ENCODE assay signal across 20 cellular contexts in the genomic region with DNA sequence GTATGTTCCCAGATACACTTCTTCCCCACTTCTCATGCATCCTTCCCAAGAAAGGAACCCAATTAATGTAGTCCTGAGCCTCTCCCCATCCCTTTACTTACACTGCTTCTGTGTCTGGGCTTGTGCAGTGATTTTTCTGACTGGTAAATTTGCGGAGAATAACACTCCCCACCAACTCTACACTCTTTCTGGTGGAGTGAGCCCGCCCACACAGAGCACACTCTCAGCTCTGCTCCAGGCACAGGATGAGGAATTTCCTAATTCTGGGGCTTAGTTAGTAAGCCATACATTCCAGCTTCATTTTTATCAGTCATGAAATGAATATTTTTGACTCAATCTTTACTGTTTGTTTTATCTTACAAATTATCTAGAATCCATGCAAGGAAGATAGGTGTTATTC. TPM values are rescaled to one million over a fixed set of nuclear protein-coding genes. Genes with fewer than 3 reads are reported as not detected.
DNase-seq lines count a peak whose midpoint lies in the region; ATAC-seq, FAIRE-seq and TF ChIP-seq lines count a peak whose summit lies in the region.
"Had no signal": no experiment of that assay in that cellular context is flagged by ENCODE, and none has a peak within 500 bp of the region (broad histone marks: within the 10 kb centered on the region; RNA-seq: fewer than 3 reads in every experiment).

No MANE protein-coding gene starts in this region.

- no peaks in the 10 kb centered on the region for H3K27me3 ChIP-seq in Caco-2 (replicated peaks; ENCODE audit: control insufficient read depth, insufficient read depth, low read length)
- no peaks in the 10 kb centered on the region for H3K27me3 ChIP-seq in bronchial epithelial cell (ENCODE audit: control insufficient read depth, insufficient read depth, low read length)

- H3K27me3 Mint-ChIP-seq in Caco-2 (ENCODE audit: insufficient read depth, unreplicated experiment) (no peaks in the 10 kb centered on the region), neural crest cell (ENCODE audit: low read depth) (no peaks in the 10 kb centered on the region), WTC11 (ENCODE audit: low read depth) (no peaks in the 10 kb centered on the region)
- peaks cover 2% of the 10 kb centered on the region for H3K27me3 Mint-ChIP-seq in stimulated activated memory B cell treated with anti-CD40 and anti-IgM and Interleukin-4, amounts not matched to agents 10 μg/mL and 1 μg/mL and 100 μg/mL, for 72 hours

- no peaks in the 10 kb centered on the region for H3K4me1 ChIP-seq in Caco-2

- FAIRE-seq in bronchial epithelial cell (lab: Jason Lieb, UNC): peak; percentile 72
- FAIRE-seq: D721Med, GM12878 had no signal

- DNase-seq in Caco-2: no peak
- DNase-seq in bronchial epithelial cell (ENCODE audit: low read depth): no peak
- DNase-seq in neural crest cell (ENCODE audit: low read depth, low spot score): no peak
- no peak for DNase-seq in mucosa of gallbladder (ENCODE audit: low spot score)
- no peak for DNase-seq in WTC11 (ENCODE audit: low spot score)
- no peak for DNase-seq in SKM-1 (lab: John Stamatoyannopoulos, UW; ENCODE audit: unreplicated experiment)
- DNase-seq in NCI-H524 (lab: John Stamatoyannopoulos, UW): no peak
- DNase-seq: C1 segment of cervical spinal cord; CD4-positive, CD25-positive, alpha-beta regulatory T cell; CD8-positive, alpha-beta T cell; DMS 273 treated with DMSO at 0.1 percent for 48 hours; DMS79; EL; GDM1; H9 had no signal

- CTCF ChIA-PET in Caco-2 (lab: Charles Lee) (no interaction called here), WTC11 (lab: Charles Lee) (no interaction called here)

- no TSS peak for BruUV-seq in Caco-2 (replicated peaks; lab: Mats Ljungman, UMichigan)

- peaks cover 30% of the 10 kb centered on the region for H3K9me3 Mint-ChIP-seq in Caco-2 (ENCODE audit: unreplicated experiment)
- H3K9me3 Mint-ChIP-seq in neural crest cell: peaks cover 5% of the 10 kb centered on the region
- H3K9me3 Mint-ChIP-seq in stimulated activated memory B cell treated with anti-CD40 and anti-IgM and Interleukin-4, amounts not matched to agents 10 μg/mL and 1 μg/mL and 100 μg/mL, for 72 hours: peaks cover 6% of the 10 kb centered on the region
- H3K9me3 Mint-ChIP-seq in WTC11: peaks cover 11% of the 10 kb centered on the region
- H3K9me3 Mint-ChIP-seq: GM23338, H9 had no signal

- peak; percentile 8 for ATAC-seq in stimulated activated memory B cell treated with anti-CD40 and anti-IgM and Interleukin-4, amounts not matched to agents 10 μg/mL and 1 μg/mL and 100 μg/mL, for 72 hours
- ATAC-seq in WTC11: no peak
- ATAC-seq: CD8-positive, alpha-beta T cell; GM12878; GM23338; HCT116 had no signal

- H3K27ac Mint-ChIP-seq in Caco-2 (ENCODE audit: unreplicated experiment) (peak overlapping the region; percentile 1), neural crest cell (ENCODE audit: unreplicated experiment) (peak overlapping the region; percentile 8), WTC11 (no peak overlapping the region)
- no peak overlapping the region for H3K27ac Mint-ChIP-seq in stimulated activated memory B cell treated with anti-CD40 and anti-IgM and Interleukin-4, amounts not matched to agents 10 μg/mL and 1 μg/mL and 100 μg/mL, for 72 hours
- H3K27ac Mint-ChIP-seq: CD8-positive, alpha-beta T cell; GM23338 had no signal

- no peak overlapping the region for H3K4me3 Mint-ChIP-seq in Caco-2 (ENCODE audit: unreplicated experiment)
- H3K4me3 Mint-ChIP-seq in neural crest cell: no peak overlapping the region
- no peak overlapping the region for H3K4me3 Mint-ChIP-seq in stimulated activated memory B cell treated with anti-CD40 and anti-IgM and Interleukin-4, amounts not matched to agents 10 μg/mL and 1 μg/mL and 100 μg/mL, for 72 hours
- no peak overlapping the region for H3K4me3 Mint-ChIP-seq in WTC11
- H3K4me3 Mint-ChIP-seq: CD4-positive, CD25-positive, alpha-beta regulatory T cell; CD8-positive, alpha-beta T cell; GM23338; H9 had no signal

- intact Hi-C loops in Caco-2 (cut with micrococcal nuclease; ENCODE audit: unreplicated experiment): no loop called here

- H3K4me3 ChIP-seq in Caco-2 (ENCODE audit: low read depth, low read length) (no peak overlapping the region), bronchial epithelial cell (ENCODE audit: low read depth, low read length) (no peak overlapping the region)
- H3K4me3 ChIP-seq: GM12878, GM23338 had no signal

- H3K36me3 ChIP-seq in Caco-2 (ENCODE audit: control insufficient read depth, insufficient read depth, low read length): no peaks in the 10 kb centered on the region
- H3K36me3 ChIP-seq in bronchial epithelial cell (ENCODE audit: control insufficient read depth, insufficient read depth, low read length): no peaks in the 10 kb centered on the region

- H3K36me3 Mint-ChIP-seq in Caco-2 (ENCODE audit: insufficient read depth, unreplicated experiment) (no peaks in the 10 kb centered on the region), neural crest cell (ENCODE audit: low read depth) (peaks cover 2% of the 10 kb centered on the region), WTC11 (peaks cover 9% of the 10 kb centered on the region)
- H3K36me3 Mint-ChIP-seq in stimulated activated memory B cell treated with anti-CD40 and anti-IgM and Interleukin-4, amounts not matched to agents 10 μg/mL and 1 μg/mL and 100 μg/mL, for 72 hours: no peaks in the 10 kb centered on the region
- H3K36me3 Mint-ChIP-seq: CD4-positive, CD25-positive, alpha-beta regulatory T cell; CD8-positive, alpha-beta T cell had no signal

- POLR2A ChIA-PET in Caco-2 (lab: Charles Lee) (no interaction called here), WTC11 (lab: Charles Lee) (no interaction called here)

- H3K4me1 Mint-ChIP-seq in Caco-2 (ENCODE audit: low read depth, unreplicated experiment) (peaks cover 19% of the 10 kb centered on the region), neural crest cell (no peaks in the 10 kb centered on the region), WTC11 (peaks cover 16% of the 10 kb centered on the region)
- H3K4me1 Mint-ChIP-seq in stimulated activated memory B cell treated with anti-CD40 and anti-IgM and Interleukin-4, amounts not matched to agents 10 μg/mL and 1 μg/mL and 100 μg/mL, for 72 hours: no peaks in the 10 kb centered on the region
- H3K4me1 Mint-ChIP-seq: CD4-positive, CD25-positive, alpha-beta regulatory T cell had no signal

- no peak for TF ChIP-seq CTCF in Caco-2 (IDR thresholded peaks at IDR 0.05; ENCODE audit: insufficient read depth in 1 of 2, low read depth in 1 of 2, low read length in 1 of 2, severe bottlenecking in 1 of 2, unreplicated experiment in 1 of 2)
- no peak for TF ChIP-seq CTCF in bronchial epithelial cell (IDR thresholded peaks at IDR 0.05; ENCODE audit: insufficient read depth, low read length, severe bottlenecking)
- no peak for TF ChIP-seq CTCF in neural crest cell (conservative IDR thresholded peaks at IDR 0.05)
- no peak for TF ChIP-seq CTCF in WTC11 (IDR thresholded peaks at IDR 0.05)

- H3K9me3 ChIP-seq in Caco-2: peaks cover 5% of the 10 kb centered on the region; the same call in 1 of the 2 replicates

TF ChIP-seq in WTC11, 78 proteins besides CTCF, POLR2A, EP300 and RAD21:
- TF ChIP-seq MXD4 (CRISPR knock-in tag; IDR thresholded peaks at IDR 0.05; ENCODE audit: borderline replicate concordance) (no peak), GABPB1 (CRISPR knock-in tag; IDR thresholded peaks at IDR 0.05) (no peak), ZNF232 (CRISPR knock-in tag; IDR thresholded peaks at IDR 0.05) (no peak)
- TF ChIP-seq, protein P1, sequence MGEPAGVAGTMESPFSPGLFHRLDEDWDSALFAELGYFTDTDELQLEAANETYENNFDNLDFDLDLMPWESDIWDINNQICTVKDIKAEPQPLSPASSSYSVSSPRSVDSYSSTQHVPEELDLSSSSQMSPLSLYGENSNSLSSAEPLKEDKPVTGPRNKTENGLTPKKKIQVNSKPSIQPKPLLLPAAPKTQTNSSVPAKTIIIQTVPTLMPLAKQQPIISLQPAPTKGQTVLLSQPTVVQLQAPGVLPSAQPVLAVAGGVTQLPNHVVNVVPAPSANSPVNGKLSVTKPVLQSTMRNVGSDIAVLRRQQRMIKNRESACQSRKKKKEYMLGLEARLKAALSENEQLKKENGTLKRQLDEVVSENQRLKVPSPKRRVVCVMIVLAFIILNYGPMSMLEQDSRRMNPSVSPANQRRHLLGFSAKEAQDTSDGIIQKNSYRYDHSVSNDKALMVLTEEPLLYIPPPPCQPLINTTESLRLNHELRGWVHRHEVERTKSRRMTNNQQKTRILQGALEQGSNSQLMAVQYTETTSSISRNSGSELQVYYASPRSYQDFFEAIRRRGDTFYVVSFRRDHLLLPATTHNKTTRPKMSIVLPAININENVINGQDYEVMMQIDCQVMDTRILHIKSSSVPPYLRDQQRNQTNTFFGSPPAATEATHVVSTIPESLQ (CRISPR knock-in tag; IDR thresholded peaks at IDR 0.05): no peak
- TF ChIP-seq, protein P2, sequence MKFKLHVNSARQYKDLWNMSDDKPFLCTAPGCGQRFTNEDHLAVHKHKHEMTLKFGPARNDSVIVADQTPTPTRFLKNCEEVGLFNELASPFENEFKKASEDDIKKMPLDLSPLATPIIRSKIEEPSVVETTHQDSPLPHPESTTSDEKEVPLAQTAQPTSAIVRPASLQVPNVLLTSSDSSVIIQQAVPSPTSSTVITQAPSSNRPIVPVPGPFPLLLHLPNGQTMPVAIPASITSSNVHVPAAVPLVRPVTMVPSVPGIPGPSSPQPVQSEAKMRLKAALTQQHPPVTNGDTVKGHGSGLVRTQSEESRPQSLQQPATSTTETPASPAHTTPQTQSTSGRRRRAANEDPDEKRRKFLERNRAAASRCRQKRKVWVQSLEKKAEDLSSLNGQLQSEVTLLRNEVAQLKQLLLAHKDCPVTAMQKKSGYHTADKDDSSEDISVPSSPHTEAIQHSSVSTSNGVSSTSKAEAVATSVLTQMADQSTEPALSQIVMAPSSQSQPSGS (CRISPR knock-in tag; IDR thresholded peaks at IDR 0.05; ENCODE audit: borderline replicate concordance, low read depth): no peak
- TF ChIP-seq, protein P3, sequence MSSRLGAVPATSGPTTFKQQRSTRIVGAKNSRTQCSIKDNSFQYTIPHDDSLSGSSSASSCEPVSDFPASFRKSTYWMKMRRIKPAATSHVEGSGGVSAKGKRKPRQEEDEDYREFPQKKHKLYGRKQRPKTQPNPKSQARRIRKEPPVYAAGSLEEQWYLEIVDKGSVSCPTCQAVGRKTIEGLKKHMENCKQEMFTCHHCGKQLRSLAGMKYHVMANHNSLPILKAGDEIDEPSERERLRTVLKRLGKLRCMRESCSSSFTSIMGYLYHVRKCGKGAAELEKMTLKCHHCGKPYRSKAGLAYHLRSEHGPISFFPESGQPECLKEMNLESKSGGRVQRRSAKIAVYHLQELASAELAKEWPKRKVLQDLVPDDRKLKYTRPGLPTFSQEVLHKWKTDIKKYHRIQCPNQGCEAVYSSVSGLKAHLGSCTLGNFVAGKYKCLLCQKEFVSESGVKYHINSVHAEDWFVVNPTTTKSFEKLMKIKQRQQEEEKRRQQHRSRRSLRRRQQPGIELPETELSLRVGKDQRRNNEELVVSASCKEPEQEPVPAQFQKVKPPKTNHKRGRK (CRISPR knock-in tag; IDR thresholded peaks at IDR 0.05; ENCODE audit: borderline replicate concordance): no peak
TF ChIP-seq in WTC11: peak in this region for 0.

RNA-seq across cellular contexts. Expression of a gene that starts 38.6 kb away (rescaled TPM):
- total RNA-seq in Caco-2 (2022) (2.3 and 3.8 TPM in 2 replicates), bronchial epithelial cell (0.79 and 1.2 TPM in 2 replicates), neural crest cell (0.77 and 0.86 TPM in 2 replicates), mucosa of gallbladder (3.6 TPM), WTC11 (2021) (1.8 to 3.8 TPM (median 3.6 TPM) in 3 replicates)

Comparison
In these comparisons a context has a peak if more than half of its experiments do, and no peak if none do; other contexts are left out.
1. H3K27ac Mint-ChIP-seq: peak in Caco-2 (single experiment) and neural crest cell (single experiment); none in stimulated activated memory B cell treated with anti-CD40 and anti-IgM and Interleukin-4, amounts not matched to agents 10 μg/mL and 1 μg/mL and 100 μg/mL, for 72 hours (single experiment) and WTC11 (single experiment).